Comparison of ENCODE assay signal across 1 cellular context in the genomic region with DNA sequence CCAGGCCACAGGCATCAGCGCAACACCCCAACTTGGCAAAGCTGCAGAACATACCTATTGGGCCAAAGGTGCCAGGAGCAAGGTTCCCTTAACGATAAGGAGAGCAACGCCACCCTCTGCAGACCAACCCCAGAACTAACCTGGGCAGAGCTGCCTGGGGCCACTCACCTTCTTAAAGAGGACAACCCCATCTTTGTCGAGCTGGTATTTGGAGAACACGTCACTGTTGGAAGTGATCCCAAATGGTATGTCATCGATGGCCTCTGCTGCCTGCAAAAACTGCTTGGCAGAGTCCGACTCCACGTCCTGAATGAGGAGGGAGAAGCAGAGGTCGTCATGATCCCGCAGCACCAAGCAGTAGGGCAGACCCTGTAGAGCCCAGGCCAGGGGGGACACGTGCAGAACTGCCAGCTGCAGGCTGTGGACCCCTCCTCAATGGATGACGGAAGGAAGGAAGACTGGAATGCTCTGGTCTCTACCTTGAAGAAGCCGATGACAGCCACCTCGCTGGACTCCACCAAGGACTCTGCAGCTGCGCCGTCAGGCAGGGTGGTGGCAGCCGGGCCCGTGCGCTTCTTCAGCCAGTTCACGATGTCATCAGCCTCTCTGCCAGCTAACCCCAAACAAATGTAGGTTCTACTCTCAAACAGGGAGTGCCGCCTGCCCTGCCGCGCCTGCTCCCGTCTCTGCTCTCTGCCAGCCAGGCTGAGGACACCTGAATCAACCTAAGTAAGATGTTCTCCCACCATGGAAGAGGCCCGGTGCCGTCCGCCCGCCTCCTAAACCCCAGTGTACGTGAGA.
A peak's percentile ranks its signal among the peaks of the same experiment; 100 is the strongest.
TF ChIP-seq lines count a peak whose summit lies in the region.

No MANE protein-coding gene starts in this region.

TF ChIP-seq in HepG2, 621 proteins besides CTCF, POLR2A, EP300 and RAD21 (continues in another document):
- TF ChIP-seq MYC (CRISPR knock-in tag; IDR thresholded peaks at IDR 0.05; ENCODE audit: borderline replicate concordance): no peak
- TF ChIP-seq SMC3 (IDR thresholded peaks at IDR 0.05; ENCODE audit: low read length): peak; percentile 18; the same call in 1 of the 2 replicates
- peak; percentile 72; the same call in 1 of the 2 replicates for TF ChIP-seq ZBTB38 (CRISPR knock-in tag; IDR thresholded peaks at IDR 0.05)
- TF ChIP-seq ZNF274 (CRISPR knock-in tag; IDR thresholded peaks at IDR 0.05): 0 out of 2 replicates have a peak, but pooled peaks have one; percentile 42
- TF ChIP-seq, protein P1, sequence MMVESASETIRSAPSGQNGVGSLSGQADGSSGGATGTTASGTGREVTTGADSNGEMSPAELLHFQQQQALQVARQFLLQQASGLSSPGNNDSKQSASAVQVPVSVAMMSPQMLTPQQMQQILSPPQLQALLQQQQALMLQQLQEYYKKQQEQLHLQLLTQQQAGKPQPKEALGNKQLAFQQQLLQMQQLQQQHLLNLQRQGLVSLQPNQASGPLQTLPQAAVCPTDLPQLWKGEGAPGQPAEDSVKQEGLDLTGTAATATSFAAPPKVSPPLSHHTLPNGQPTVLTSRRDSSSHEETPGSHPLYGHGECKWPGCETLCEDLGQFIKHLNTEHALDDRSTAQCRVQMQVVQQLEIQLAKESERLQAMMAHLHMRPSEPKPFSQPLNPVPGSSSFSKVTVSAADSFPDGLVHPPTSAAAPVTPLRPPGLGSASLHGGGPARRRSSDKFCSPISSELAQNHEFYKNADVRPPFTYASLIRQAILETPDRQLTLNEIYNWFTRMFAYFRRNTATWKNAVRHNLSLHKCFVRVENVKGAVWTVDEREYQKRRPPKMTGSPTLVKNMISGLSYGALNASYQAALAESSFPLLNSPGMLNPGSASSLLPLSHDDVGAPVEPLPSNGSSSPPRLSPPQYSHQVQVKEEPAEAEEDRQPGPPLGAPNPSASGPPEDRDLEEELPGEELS (CRISPR knock-in tag; IDR thresholded peaks at IDR 0.05): no peak
- no peak for TF ChIP-seq ZNF530 (CRISPR knock-in tag; IDR thresholded peaks at IDR 0.05; ENCODE audit: low read depth)
- no peak for TF ChIP-seq RBM39 (IDR thresholded peaks at IDR 0.05; ENCODE audit: low read depth, low read length, poor library complexity, severe bottlenecking)
- no peak for TF ChIP-seq MBNL3 (CRISPR knock-in tag; conservative IDR thresholded peaks at IDR 0.05)
- TF ChIP-seq ZC3H13 (CRISPR knock-in tag; IDR thresholded peaks at IDR 0.05): 0 out of 2 replicates have a peak, but pooled peaks have one; percentile 53
- TF ChIP-seq, protein P2, sequence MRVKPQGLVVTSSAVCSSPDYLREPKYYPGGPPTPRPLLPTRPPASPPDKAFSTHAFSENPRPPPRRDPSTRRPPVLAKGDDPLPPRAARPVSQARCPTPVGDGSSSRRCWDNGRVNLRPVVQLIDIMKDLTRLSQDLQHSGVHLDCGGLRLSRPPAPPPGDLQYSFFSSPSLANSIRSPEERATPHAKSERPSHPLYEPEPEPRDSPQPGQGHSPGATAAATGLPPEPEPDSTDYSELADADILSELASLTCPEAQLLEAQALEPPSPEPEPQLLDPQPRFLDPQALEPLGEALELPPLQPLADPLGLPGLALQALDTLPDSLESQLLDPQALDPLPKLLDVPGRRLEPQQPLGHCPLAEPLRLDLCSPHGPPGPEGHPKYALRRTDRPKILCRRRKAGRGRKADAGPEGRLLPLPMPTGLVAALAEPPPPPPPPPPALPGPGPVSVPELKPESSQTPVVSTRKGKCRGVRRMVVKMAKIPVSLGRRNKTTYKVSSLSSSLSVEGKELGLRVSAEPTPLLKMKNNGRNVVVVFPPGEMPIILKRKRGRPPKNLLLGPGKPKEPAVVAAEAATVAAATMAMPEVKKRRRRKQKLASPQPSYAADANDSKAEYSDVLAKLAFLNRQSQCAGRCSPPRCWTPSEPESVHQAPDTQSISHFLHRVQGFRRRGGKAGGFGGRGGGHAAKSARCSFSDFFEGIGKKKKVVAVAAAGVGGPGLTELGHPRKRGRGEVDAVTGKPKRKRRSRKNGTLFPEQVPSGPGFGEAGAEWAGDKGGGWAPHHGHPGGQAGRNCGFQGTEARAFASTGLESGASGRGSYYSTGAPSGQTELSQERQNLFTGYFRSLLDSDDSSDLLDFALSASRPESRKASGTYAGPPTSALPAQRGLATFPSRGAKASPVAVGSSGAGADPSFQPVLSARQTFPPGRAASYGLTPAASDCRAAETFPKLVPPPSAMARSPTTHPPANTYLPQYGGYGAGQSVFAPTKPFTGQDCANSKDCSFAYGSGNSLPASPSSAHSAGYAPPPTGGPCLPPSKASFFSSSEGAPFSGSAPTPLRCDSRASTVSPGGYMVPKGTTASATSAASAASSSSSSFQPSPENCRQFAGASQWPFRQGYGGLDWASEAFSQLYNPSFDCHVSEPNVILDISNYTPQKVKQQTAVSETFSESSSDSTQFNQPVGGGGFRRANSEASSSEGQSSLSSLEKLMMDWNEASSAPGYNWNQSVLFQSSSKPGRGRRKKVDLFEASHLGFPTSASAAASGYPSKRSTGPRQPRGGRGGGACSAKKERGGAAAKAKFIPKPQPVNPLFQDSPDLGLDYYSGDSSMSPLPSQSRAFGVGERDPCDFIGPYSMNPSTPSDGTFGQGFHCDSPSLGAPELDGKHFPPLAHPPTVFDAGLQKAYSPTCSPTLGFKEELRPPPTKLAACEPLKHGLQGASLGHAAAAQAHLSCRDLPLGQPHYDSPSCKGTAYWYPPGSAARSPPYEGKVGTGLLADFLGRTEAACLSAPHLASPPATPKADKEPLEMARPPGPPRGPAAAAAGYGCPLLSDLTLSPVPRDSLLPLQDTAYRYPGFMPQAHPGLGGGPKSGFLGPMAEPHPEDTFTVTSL (CRISPR knock-in tag; IDR thresholded peaks at IDR 0.05; ENCODE audit: borderline replicate concordance): no peak
- no peak for TF ChIP-seq PAX8 (CRISPR knock-in tag; IDR thresholded peaks at IDR 0.05; ENCODE audit: borderline replicate concordance)
- peak; percentile 13; the same call in 1 of the 2 replicates for TF ChIP-seq GABPA (IDR thresholded peaks at IDR 0.05; ENCODE audit: low read depth, low read length)
- no peak for TF ChIP-seq GABPA (CRISPR knock-in tag; IDR thresholded peaks at IDR 0.05; ENCODE audit: low read depth)
- TF ChIP-seq, protein P3, sequence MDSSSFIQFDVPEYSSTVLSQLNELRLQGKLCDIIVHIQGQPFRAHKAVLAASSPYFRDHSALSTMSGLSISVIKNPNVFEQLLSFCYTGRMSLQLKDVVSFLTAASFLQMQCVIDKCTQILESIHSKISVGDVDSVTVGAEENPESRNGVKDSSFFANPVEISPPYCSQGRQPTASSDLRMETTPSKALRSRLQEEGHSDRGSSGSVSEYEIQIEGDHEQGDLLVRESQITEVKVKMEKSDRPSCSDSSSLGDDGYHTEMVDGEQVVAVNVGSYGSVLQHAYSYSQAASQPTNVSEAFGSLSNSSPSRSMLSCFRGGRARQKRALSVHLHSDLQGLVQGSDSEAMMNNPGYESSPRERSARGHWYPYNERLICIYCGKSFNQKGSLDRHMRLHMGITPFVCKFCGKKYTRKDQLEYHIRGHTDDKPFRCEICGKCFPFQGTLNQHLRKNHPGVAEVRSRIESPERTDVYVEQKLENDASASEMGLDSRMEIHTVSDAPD (CRISPR knock-in tag; IDR thresholded peaks at IDR 0.05): peak; percentile 41; the same call in 1 of the 2 replicates
- TF ChIP-seq NR2F2 (IDR thresholded peaks at IDR 0.05; ENCODE audit: borderline replicate concordance, low read depth): no peak
- TF ChIP-seq ZNF451 (CRISPR knock-in tag; IDR thresholded peaks at IDR 0.05): no peak
- no peak for TF ChIP-seq ZNF792 (CRISPR knock-in tag; IDR thresholded peaks at IDR 0.05)
- peak; percentile 59; the same call in 1 of the 2 replicates for TF ChIP-seq SNAPC2 (CRISPR knock-in tag; IDR thresholded peaks at IDR 0.05)
- TF ChIP-seq, protein P4, sequence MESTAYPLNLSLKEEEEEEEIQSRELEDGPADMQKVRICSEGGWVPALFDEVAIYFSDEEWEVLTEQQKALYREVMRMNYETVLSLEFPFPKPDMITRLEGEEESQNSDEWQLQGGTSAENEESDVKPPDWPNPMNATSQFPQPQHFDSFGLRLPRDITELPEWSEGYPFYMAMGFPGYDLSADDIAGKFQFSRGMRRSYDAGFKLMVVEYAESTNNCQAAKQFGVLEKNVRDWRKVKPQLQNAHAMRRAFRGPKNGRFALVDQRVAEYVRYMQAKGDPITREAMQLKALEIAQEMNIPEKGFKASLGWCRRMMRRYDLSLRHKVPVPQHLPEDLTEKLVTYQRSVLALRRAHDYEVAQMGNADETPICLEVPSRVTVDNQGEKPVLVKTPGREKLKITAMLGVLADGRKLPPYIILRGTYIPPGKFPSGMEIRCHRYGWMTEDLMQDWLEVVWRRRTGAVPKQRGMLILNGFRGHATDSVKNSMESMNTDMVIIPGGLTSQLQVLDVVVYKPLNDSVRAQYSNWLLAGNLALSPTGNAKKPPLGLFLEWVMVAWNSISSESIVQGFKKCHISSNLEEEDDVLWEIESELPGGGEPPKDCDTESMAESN (CRISPR knock-in tag; conservative IDR thresholded peaks at IDR 0.05): no peak
- peak; percentile 81 for TF ChIP-seq RBFOX2 (IDR thresholded peaks at IDR 0.05; ENCODE audit: low read depth, low read length)
- no peak for TF ChIP-seq GTF3A (CRISPR knock-in tag; conservative IDR thresholded peaks at IDR 0.05)
- TF ChIP-seq STAG1 (CRISPR knock-in tag; IDR thresholded peaks at IDR 0.05): peak; percentile 53
- TF ChIP-seq, protein P5, sequence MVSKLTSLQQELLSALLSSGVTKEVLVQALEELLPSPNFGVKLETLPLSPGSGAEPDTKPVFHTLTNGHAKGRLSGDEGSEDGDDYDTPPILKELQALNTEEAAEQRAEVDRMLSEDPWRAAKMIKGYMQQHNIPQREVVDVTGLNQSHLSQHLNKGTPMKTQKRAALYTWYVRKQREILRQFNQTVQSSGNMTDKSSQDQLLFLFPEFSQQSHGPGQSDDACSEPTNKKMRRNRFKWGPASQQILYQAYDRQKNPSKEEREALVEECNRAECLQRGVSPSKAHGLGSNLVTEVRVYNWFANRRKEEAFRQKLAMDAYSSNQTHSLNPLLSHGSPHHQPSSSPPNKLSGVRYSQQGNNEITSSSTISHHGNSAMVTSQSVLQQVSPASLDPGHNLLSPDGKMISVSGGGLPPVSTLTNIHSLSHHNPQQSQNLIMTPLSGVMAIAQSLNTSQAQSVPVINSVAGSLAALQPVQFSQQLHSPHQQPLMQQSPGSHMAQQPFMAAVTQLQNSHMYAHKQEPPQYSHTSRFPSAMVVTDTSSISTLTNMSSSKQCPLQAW (CRISPR knock-in tag; IDR thresholded peaks at IDR 0.05): no peak
- no peak for TF ChIP-seq ZNF607 (CRISPR knock-in tag; IDR thresholded peaks at IDR 0.05; ENCODE audit: borderline replicate concordance)
- TF ChIP-seq CENPX (CRISPR knock-in tag; IDR thresholded peaks at IDR 0.05): no peak
- no peak for TF ChIP-seq ADNP (CRISPR knock-in tag; IDR thresholded peaks at IDR 0.05)
- TF ChIP-seq, protein P6, sequence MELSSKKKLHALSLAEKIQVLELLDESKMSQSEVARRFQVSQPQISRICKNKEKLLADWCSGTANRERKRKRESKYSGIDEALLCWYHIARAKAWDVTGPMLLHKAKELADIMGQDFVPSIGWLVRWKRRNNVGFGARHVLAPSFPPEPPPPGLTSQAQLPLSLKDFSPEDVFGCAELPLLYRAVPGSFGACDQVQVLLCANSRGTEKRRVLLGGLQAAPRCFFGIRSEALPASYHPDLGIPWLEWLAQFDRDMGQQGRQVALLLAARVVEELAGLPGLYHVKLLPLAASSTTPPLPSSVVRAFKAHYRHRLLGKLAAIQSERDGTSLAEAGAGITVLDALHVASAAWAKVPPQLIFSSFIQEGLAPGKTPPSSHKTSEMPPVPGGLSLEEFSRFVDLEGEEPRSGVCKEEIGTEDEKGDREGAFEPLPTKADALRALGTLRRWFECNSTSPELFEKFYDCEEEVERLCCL (CRISPR knock-in tag; IDR thresholded peaks at IDR 0.05; ENCODE audit: borderline replicate concordance): no peak
- TF ChIP-seq AGO2 (optimal IDR thresholded peaks at IDR 0.05; ENCODE audit: low read depth, low read length): peak; percentile 95
- no peak for TF ChIP-seq ZNF30 (CRISPR knock-in tag; IDR thresholded peaks at IDR 0.05)
- TF ChIP-seq IKZF4 (CRISPR knock-in tag; IDR thresholded peaks at IDR 0.05; ENCODE audit: borderline replicate concordance, low read depth, not compliant biosample characterization): no peak
- TF ChIP-seq PPARG (CRISPR knock-in tag; conservative IDR thresholded peaks at IDR 0.05): peak; percentile 67
- TF ChIP-seq, protein P7, sequence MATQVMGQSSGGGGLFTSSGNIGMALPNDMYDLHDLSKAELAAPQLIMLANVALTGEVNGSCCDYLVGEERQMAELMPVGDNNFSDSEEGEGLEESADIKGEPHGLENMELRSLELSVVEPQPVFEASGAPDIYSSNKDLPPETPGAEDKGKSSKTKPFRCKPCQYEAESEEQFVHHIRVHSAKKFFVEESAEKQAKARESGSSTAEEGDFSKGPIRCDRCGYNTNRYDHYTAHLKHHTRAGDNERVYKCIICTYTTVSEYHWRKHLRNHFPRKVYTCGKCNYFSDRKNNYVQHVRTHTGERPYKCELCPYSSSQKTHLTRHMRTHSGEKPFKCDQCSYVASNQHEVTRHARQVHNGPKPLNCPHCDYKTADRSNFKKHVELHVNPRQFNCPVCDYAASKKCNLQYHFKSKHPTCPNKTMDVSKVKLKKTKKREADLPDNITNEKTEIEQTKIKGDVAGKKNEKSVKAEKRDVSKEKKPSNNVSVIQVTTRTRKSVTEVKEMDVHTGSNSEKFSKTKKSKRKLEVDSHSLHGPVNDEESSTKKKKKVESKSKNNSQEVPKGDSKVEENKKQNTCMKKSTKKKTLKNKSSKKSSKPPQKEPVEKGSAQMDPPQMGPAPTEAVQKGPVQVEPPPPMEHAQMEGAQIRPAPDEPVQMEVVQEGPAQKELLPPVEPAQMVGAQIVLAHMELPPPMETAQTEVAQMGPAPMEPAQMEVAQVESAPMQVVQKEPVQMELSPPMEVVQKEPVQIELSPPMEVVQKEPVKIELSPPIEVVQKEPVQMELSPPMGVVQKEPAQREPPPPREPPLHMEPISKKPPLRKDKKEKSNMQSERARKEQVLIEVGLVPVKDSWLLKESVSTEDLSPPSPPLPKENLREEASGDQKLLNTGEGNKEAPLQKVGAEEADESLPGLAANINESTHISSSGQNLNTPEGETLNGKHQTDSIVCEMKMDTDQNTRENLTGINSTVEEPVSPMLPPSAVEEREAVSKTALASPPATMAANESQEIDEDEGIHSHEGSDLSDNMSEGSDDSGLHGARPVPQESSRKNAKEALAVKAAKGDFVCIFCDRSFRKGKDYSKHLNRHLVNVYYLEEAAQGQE (IDR thresholded peaks at IDR 0.05; ENCODE audit: borderline replicate concordance in 1 of 2, low read depth in 1 of 2, low read length in 2 of 2): no peak
- no peak for TF ChIP-seq HMG20B (CRISPR knock-in tag; conservative IDR thresholded peaks at IDR 0.05)
- TF ChIP-seq SNAI1 (CRISPR knock-in tag; IDR thresholded peaks at IDR 0.05; ENCODE audit: borderline replicate concordance): no peak
- TF ChIP-seq ZSCAN20 (CRISPR knock-in tag; IDR thresholded peaks at IDR 0.05; ENCODE audit: borderline replicate concordance): no peak
- no peak for TF ChIP-seq MATR3 (CRISPR knock-in tag; IDR thresholded peaks at IDR 0.05)
- TF ChIP-seq, protein P8, sequence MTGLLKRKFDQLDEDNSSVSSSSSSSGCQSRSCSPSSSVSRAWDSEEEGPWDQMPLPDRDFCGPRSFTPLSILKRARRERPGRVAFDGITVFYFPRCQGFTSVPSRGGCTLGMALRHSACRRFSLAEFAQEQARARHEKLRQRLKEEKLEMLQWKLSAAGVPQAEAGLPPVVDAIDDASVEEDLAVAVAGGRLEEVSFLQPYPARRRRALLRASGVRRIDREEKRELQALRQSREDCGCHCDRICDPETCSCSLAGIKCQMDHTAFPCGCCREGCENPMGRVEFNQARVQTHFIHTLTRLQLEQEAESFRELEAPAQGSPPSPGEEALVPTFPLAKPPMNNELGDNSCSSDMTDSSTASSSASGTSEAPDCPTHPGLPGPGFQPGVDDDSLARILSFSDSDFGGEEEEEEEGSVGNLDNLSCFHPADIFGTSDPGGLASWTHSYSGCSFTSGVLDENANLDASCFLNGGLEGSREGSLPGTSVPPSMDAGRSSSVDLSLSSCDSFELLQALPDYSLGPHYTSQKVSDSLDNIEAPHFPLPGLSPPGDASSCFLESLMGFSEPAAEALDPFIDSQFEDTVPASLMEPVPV (CRISPR knock-in tag; IDR thresholded peaks at IDR 0.05): 0 out of 2 replicates have a peak, but pooled peaks have one; percentile 42
- no peak for TF ChIP-seq ZNF879 (CRISPR knock-in tag; IDR thresholded peaks at IDR 0.05)
